ENCODE assay signal across 8 cellular contexts in genomic region chr20:34874094-34874654, GRCh38. TPM values are rescaled to one million over a fixed set of nuclear protein-coding genes. Genes with fewer than 3 reads are reported as not detected.
DNase-seq lines count a peak whose midpoint lies in the region; ATAC-seq and TF ChIP-seq lines count a peak whose summit lies in the region.

No MANE protein-coding gene starts in this region.

- H3K27me3 Mint-ChIP-seq in activated T-helper 1 cell treated with anti-CD3 and anti-CD28 coated beads, Interleukin-12 subunit alpha, Interleukin-12 subunit beta, Interleukin-2, Interleukin-4 antibody, amounts not matched to agents 30 ng/mL and 10 ng/mL and 1 ng/mL, durations not matched to agents 14 hours and 24 hours and 36 hours (ENCODE audit: insufficient read depth) = peaks cover 6% of the 10 kb centered on the region
- peaks cover 8 to 11% of the 10 kb centered on the region in 2 donors for H3K27me3 Mint-ChIP-seq in natural killer cell treated with Interleukin-12 subunit alpha and Interleukin-12 subunit beta and Interleukin-15 and Interleukin-18, amount 100 ng/mL, for 72 hours

- no peak for ATAC-seq in natural killer cell treated with Interleukin-12 subunit alpha and Interleukin-12 subunit beta and Interleukin-15 and Interleukin-18, amount 100 ng/mL, for 72 hours
- ATAC-seq in GM19324 (IDR thresholded peaks at IDR 0.05; ENCODE audit: low FRiP score, unreplicated experiment) = no peak

- H3K4me3 Mint-ChIP-seq in activated T-helper 1 cell treated with anti-CD3 and anti-CD28 coated beads, Interleukin-12 subunit alpha, Interleukin-12 subunit beta, Interleukin-2, Interleukin-4 antibody, amounts not matched to agents 30 ng/mL and 10 ng/mL and 1 ng/mL, durations not matched to agents 14 hours and 24 hours and 36 hours = peak overlapping the region; percentile 83
- peak overlapping the region; percentile 88 for H3K4me3 Mint-ChIP-seq in natural killer cell treated with Interleukin-12 subunit alpha and Interleukin-12 subunit beta and Interleukin-15 and Interleukin-18, amount 100 ng/mL, for 72 hours

- WGBS in suprapubic skin = 35% methylated on average over 2 of the region's 2 CpGs

- no peak for TF ChIP-seq EP300 in suprapubic skin (IDR thresholded peaks at IDR 0.05)

- no peaks in the 10 kb centered on the region for H3K9me3 ChIP-seq in suprapubic skin

- H3K36me3 ChIP-seq in suprapubic skin = no peaks in the 10 kb centered on the region

- peak overlapping the region; percentile 58 for H3K27ac Mint-ChIP-seq in activated T-helper 1 cell treated with anti-CD3 and anti-CD28 coated beads, Interleukin-12 subunit alpha, Interleukin-12 subunit beta, Interleukin-2, Interleukin-4 antibody, amounts not matched to agents 30 ng/mL and 10 ng/mL and 1 ng/mL, durations not matched to agents 14 hours and 24 hours and 36 hours
- peak overlapping the region in 1 of 2 donors; percentile 75 for H3K27ac Mint-ChIP-seq in natural killer cell treated with Interleukin-12 subunit alpha and Interleukin-12 subunit beta and Interleukin-15 and Interleukin-18, amount 100 ng/mL, for 72 hours

- H3K4me3 ChIP-seq in fibroblast of pulmonary artery (replicated peaks; ENCODE audit: low read depth, low read length) = no peak overlapping the region
- H3K4me3 ChIP-seq in suprapubic skin = no peak overlapping the region

- no peak overlapping the region for H3K27ac ChIP-seq in suprapubic skin

- peak; percentile 100 for TF ChIP-seq CTCF in fibroblast of pulmonary artery (IDR thresholded peaks at IDR 0.05; ENCODE audit: low read length, missing control alignments)
- TF ChIP-seq CTCF in suprapubic skin (IDR thresholded peaks at IDR 0.05) = peak; percentile 89

- TF ChIP-seq POLR2A in suprapubic skin (IDR thresholded peaks at IDR 0.05) = no peak

- peaks cover 51% of the 10 kb centered on the region for H3K4me1 ChIP-seq in suprapubic skin

- no peaks in the 10 kb centered on the region for H3K9me3 Mint-ChIP-seq in activated T-helper 1 cell treated with anti-CD3 and anti-CD28 coated beads, Interleukin-12 subunit alpha, Interleukin-12 subunit beta, Interleukin-2, Interleukin-4 antibody, amounts not matched to agents 30 ng/mL and 10 ng/mL and 1 ng/mL, durations not matched to agents 14 hours and 24 hours and 36 hours
- H3K9me3 Mint-ChIP-seq in natural killer cell treated with Interleukin-12 subunit alpha and Interleukin-12 subunit beta and Interleukin-15 and Interleukin-18, amount 100 ng/mL, for 72 hours = no peaks in the 10 kb centered on the region

- H3K4me1 Mint-ChIP-seq in activated T-helper 1 cell treated with anti-CD3 and anti-CD28 coated beads, Interleukin-12 subunit alpha, Interleukin-12 subunit beta, Interleukin-2, Interleukin-4 antibody, amounts not matched to agents 30 ng/mL and 10 ng/mL and 1 ng/mL, durations not matched to agents 14 hours and 24 hours and 36 hours (ENCODE audit: low read depth) = peaks cover 74% of the 10 kb centered on the region
- H3K4me1 Mint-ChIP-seq in natural killer cell treated with Interleukin-12 subunit alpha and Interleukin-12 subunit beta and Interleukin-15 and Interleukin-18, amount 100 ng/mL, for 72 hours (ENCODE audit: low read depth in 2 of 2) = peaks cover 47 to 55% of the 10 kb centered on the region in 2 donors

- H3K27me3 ChIP-seq in suprapubic skin = no peaks in the 10 kb centered on the region

- peaks cover 7% of the 10 kb centered on the region for H3K36me3 Mint-ChIP-seq in activated T-helper 1 cell treated with anti-CD3 and anti-CD28 coated beads, Interleukin-12 subunit alpha, Interleukin-12 subunit beta, Interleukin-2, Interleukin-4 antibody, amounts not matched to agents 30 ng/mL and 10 ng/mL and 1 ng/mL, durations not matched to agents 14 hours and 24 hours and 36 hours (ENCODE audit: low read depth)
- no peaks in the 10 kb centered on the region for H3K36me3 Mint-ChIP-seq in natural killer cell treated with Interleukin-12 subunit alpha and Interleukin-12 subunit beta and Interleukin-15 and Interleukin-18, amount 100 ng/mL, for 72 hours

- DNase-seq in DMS153 treated with DMSO at 0.1 percent for 48 hours (lab: John Stamatoyannopoulos, UW; ENCODE audit: unreplicated experiment) = peak; percentile 86
- DNase-seq in LHCN-M2 (ENCODE audit: low read depth) = peak; percentile 85
- peak; percentile 91 for DNase-seq in OCI-M1 (lab: John Stamatoyannopoulos, UW)
- peak; percentile 55 for DNase-seq in activated T-helper 1 cell treated with anti-CD3 and anti-CD28 coated beads, Interleukin-12 subunit alpha, Interleukin-12 subunit beta, Interleukin-2, Interleukin-4 antibody, amounts not matched to agents 30 ng/mL and 10 ng/mL and 1 ng/mL, durations not matched to agents 14 hours and 24 hours and 36 hours (ENCODE audit: low spot score)
- peak; percentile 94 for DNase-seq in fibroblast of pulmonary artery (ENCODE audit: low read depth)
- DNase-seq in natural killer cell treated with Interleukin-12 subunit alpha and Interleukin-12 subunit beta and Interleukin-15 and Interleukin-18, amount 100 ng/mL, for 72 hours (ENCODE audit: low spot score) = no peak
- peak in 1 of 2 donors; percentile 82 for DNase-seq in suprapubic skin (ENCODE audit: low spot score in 2 of 2)

- intact Hi-C loops in activated T-helper 1 cell treated with anti-CD3 and anti-CD28 coated beads, Interleukin-12 subunit alpha, Interleukin-12 subunit beta, Interleukin-2, Interleukin-4 antibody, amounts not matched to agents 30 ng/mL and 10 ng/mL and 1 ng/mL, durations not matched to agents 14 hours and 24 hours and 36 hours (cut with micrococcal nuclease) = loop anchor here (1.0 to 5.0 kb wide), 3 partner anchors 86 to 403 kb away; partner anchors contain the start of gene MMP24OS

RNA-seq across cellular contexts. Expression of gene GGT7, which starts 1.5 kb away (rescaled TPM):
- total RNA-seq in LHCN-M2 (2014; rRNA removed) (5.7 and 7.3 TPM in 2 replicates), suprapubic skin (10 to 100 TPM in 3 of 4 donors, 1 to 10 TPM in 1; 4.3 to 13.1 (median 11.1) TPM)
- polyA plus RNA-seq in LHCN-M2 (2012) = 10.2 TPM
- 12.5 and 13.7 TPM in 2 replicates for total RNA-seq in activated T-helper 1 cell treated with anti-CD3 and anti-CD28 coated beads, Interleukin-12 subunit alpha, Interleukin-12 subunit beta, Interleukin-2, Interleukin-4 antibody, amounts not matched to agents 30 ng/mL and 10 ng/mL and 1 ng/mL, durations not matched to agents 14 hours and 24 hours and 36 hours
- total RNA-seq in natural killer cell treated with Interleukin-12 subunit alpha and Interleukin-12 subunit beta and Interleukin-15 and Interleukin-18, amount 100 ng/mL, for 72 hours = 1 to 10 TPM; 4.0 to 7.3 TPM

RNA-seq across cellular contexts. Expression of gene ACSS2, which starts 2.2 kb away (rescaled TPM):
- 19.5 and 24.5 TPM in 2 replicates for total RNA-seq in LHCN-M2 (2014; rRNA removed)
- polyA plus RNA-seq in LHCN-M2 (2012) = 15.8 TPM
- 38.0 and 45.3 TPM in 2 replicates for total RNA-seq in activated T-helper 1 cell treated with anti-CD3 and anti-CD28 coated beads, Interleukin-12 subunit alpha, Interleukin-12 subunit beta, Interleukin-2, Interleukin-4 antibody, amounts not matched to agents 30 ng/mL and 10 ng/mL and 1 ng/mL, durations not matched to agents 14 hours and 24 hours and 36 hours
- 10 to 100 TPM in 1 of 2 donors, 1 to 10 TPM in 1; 2.4 to 13.4 TPM for total RNA-seq in natural killer cell treated with Interleukin-12 subunit alpha and Interleukin-12 subunit beta and Interleukin-15 and Interleukin-18, amount 100 ng/mL, for 72 hours
- 100 to 1,000 TPM in 1 of 4 donors, 10 to 100 TPM in 3; 58.9 to 114 (median 85.3) TPM for total RNA-seq in suprapubic skin

RNA-seq across cellular contexts. Expression of gene NCOA6, which starts 48.7 kb away (rescaled TPM):
- total RNA-seq in LHCN-M2 (2014; rRNA removed) (5.5 and 10.1 TPM in 2 replicates), suprapubic skin (10 to 100 TPM; 27.7 to 48.4 (median 40.5) TPM)
- 10.4 TPM for polyA plus RNA-seq in LHCN-M2 (2012)
- total RNA-seq in activated T-helper 1 cell treated with anti-CD3 and anti-CD28 coated beads, Interleukin-12 subunit alpha, Interleukin-12 subunit beta, Interleukin-2, Interleukin-4 antibody, amounts not matched to agents 30 ng/mL and 10 ng/mL and 1 ng/mL, durations not matched to agents 14 hours and 24 hours and 36 hours = 25.5 and 29.1 TPM in 2 replicates
- total RNA-seq in natural killer cell treated with Interleukin-12 subunit alpha and Interleukin-12 subunit beta and Interleukin-15 and Interleukin-18, amount 100 ng/mL, for 72 hours = 10 to 100 TPM; 24.7 to 30.7 TPM
